In genomic region chr13:83810136-83810535, GRCh38 we compare ENCODE assay signal across 24 cellular contexts.
DNase-seq lines count a peak whose midpoint lies in the region; ATAC-seq, FAIRE-seq and TF ChIP-seq lines count a peak whose summit lies in the region.
"Had no signal": no experiment of that assay in that cellular context is flagged by ENCODE, and none has a peak within 500 bp of the region (broad histone marks: within the 10 kb centered on the region; RNA-seq: fewer than 3 reads in every experiment).

No MANE protein-coding gene starts in this region.

- H3K27ac ChIP-seq in angular gyrus (ENCODE audit: low read depth, low read length) (peak overlapping the region; percentile 87), osteoblast (ENCODE audit: low read depth, low read length) (no peak overlapping the region)
- H3K27ac ChIP-seq: BLaER1 treated with 17β-estradiol and CSF1 and Interleukin-3, amounts not matched to agents 10 nM and 100 nM had no signal

- ATAC-seq in HG02885 (IDR thresholded peaks at IDR 0.05; ENCODE audit: poor library complexity, unreplicated experiment) = no peak
- ATAC-seq in GM19324 (IDR thresholded peaks at IDR 0.05; ENCODE audit: low FRiP score, unreplicated experiment) = no peak
- ATAC-seq in HG03442 (IDR thresholded peaks at IDR 0.05; ENCODE audit: unreplicated experiment) = no peak
- ATAC-seq: GM12878, HCT116, PC-3 had no signal

- H3K4me1 ChIP-seq in osteoblast (ENCODE audit: insufficient read depth, low read length) = no peaks in the 10 kb centered on the region
- H3K4me1 ChIP-seq: BLaER1 treated with 17β-estradiol and CSF1 and Interleukin-3, amounts not matched to agents 10 nM and 100 nM; Caco-2 had no signal

- H2AFZ ChIP-seq in osteoblast (ENCODE audit: low read length) = no peak overlapping the region

- H3K9me3 ChIP-seq in osteoblast (ENCODE audit: low read depth, low read length) = no peaks in the 10 kb centered on the region
- H3K9me3 ChIP-seq: BLaER1 treated with 17β-estradiol and CSF1 and Interleukin-3, amounts not matched to agents 10 nM and 100 nM; Caco-2; MG63 had no signal

- TF ChIP-seq CTCF in osteoblast (IDR thresholded peaks at IDR 0.05; ENCODE audit: extremely low read depth, low read depth, low read length) = no peak

- DNase-seq in osteoblast (ENCODE audit: insufficient read length, low spot score, missing footprints) = peak; percentile 17
- DNase-seq in Kasumi-1 (lab: John Stamatoyannopoulos, UW) = no peak
- DNase-seq: Caco-2; CD4-positive, alpha-beta T cell; KBM-7; MG63; NCI-H1105 treated with DMSO at 0.1 percent for 48 hours; NCI-H146; NCI-H1930; NCI-H2107; NCI-H446; NCI-H524 treated with DMSO at 0.1 percent for 48 hours; NCI-H774; NK-92 treated with Interleukin-12 subunit alpha and Interleukin-12 subunit beta, amount 100 ng/mL, for 24 hours; PC-3 had no signal

- no peaks in the 10 kb centered on the region for H3K36me3 ChIP-seq in osteoblast (ENCODE audit: insufficient read depth, low read length)
- H3K36me3 ChIP-seq: BLaER1 treated with 17β-estradiol and CSF1 and Interleukin-3, amounts not matched to agents 10 nM and 100 nM; MG63 had no signal

- H3K79me2 ChIP-seq in osteoblast (ENCODE audit: insufficient read depth, low read length) = no peaks in the 10 kb centered on the region

- H3K4me2 ChIP-seq in osteoblast (ENCODE audit: insufficient read depth, low read length) = no peak overlapping the region
- H3K4me2 ChIP-seq: BLaER1 treated with 17β-estradiol and CSF1 and Interleukin-3, amounts not matched to agents 10 nM and 100 nM had no signal

- no peak overlapping the region for H3K4me3 ChIP-seq in osteoblast (ENCODE audit: insufficient read depth, low read length)
- H3K4me3 ChIP-seq: BLaER1 treated with 17β-estradiol and CSF1 and Interleukin-3, amounts not matched to agents 10 nM and 100 nM; GM12878; MG63 had no signal

- no peaks in the 10 kb centered on the region for H4K20me1 ChIP-seq in osteoblast (ENCODE audit: insufficient read depth, low read length)
- H4K20me1 ChIP-seq: BLaER1 treated with 17β-estradiol and CSF1 and Interleukin-3, amounts not matched to agents 10 nM and 100 nM had no signal

- FAIRE-seq in islet of Langerhans (lab: Jason Lieb, UNC) = peak; percentile 70
- FAIRE-seq: GM12878, HTR-8/SVneo had no signal

- H3K27me3 ChIP-seq in osteoblast (ENCODE audit: insufficient read depth, low read length) = no peaks in the 10 kb centered on the region
- H3K27me3 ChIP-seq: BLaER1 treated with 17β-estradiol and CSF1 and Interleukin-3, amounts not matched to agents 10 nM and 100 nM; MG63 had no signal
